ENCODE assay signal across 15 cellular contexts in genomic region chr5:96675882-96676281, GRCh38. TPM values are rescaled to one million over a fixed set of nuclear protein-coding genes. Genes with fewer than 3 reads are reported as not detected.
DNase-seq lines count a peak whose midpoint lies in the region; TF ChIP-seq lines count a peak whose summit lies in the region.
"Had no signal": no experiment of that assay in that cellular context is flagged by ENCODE, and none has a peak within 500 bp of the region (broad histone marks: within the 10 kb centered on the region; RNA-seq: fewer than 3 reads in every experiment).

No MANE protein-coding gene starts in this region.

- TF ChIP-seq CTCF in VCaP (conservative IDR thresholded peaks at IDR 0.05) = no peak
- TF ChIP-seq CTCF in mesothelial cell of epicardium (IDR thresholded peaks at IDR 0.05; ENCODE audit: unreplicated experiment) = no peak

- no peak overlapping the region for H3K4me3 Mint-ChIP-seq in activated naive CD4-positive, alpha-beta T cell treated with anti-CD3 and anti-CD28 coated beads, Interleukin-2, amount 50 U/mL, for 24 hours
- H3K4me3 Mint-ChIP-seq in mesothelial cell of epicardium = no peak overlapping the region
- H3K4me3 Mint-ChIP-seq: CD14-positive monocyte; CD8-positive, alpha-beta T cell; GM23338; H9 had no signal

- peak overlapping the region; percentile 84 for H3K27ac ChIP-seq in VCaP
- H3K27ac ChIP-seq: 22Rv1, HL-60 had no signal

- H3K27ac Mint-ChIP-seq in activated naive CD4-positive, alpha-beta T cell treated with anti-CD3 and anti-CD28 coated beads, Interleukin-2, amount 50 U/mL, for 24 hours = peak overlapping the region; percentile 51
- H3K27ac Mint-ChIP-seq in mesothelial cell of epicardium = peak overlapping the region; percentile 74
- H3K27ac Mint-ChIP-seq: CD8-positive, alpha-beta T cell; GM23338; H9 had no signal

- peaks cover 23% of the 10 kb centered on the region for H3K36me3 Mint-ChIP-seq in activated naive CD4-positive, alpha-beta T cell treated with anti-CD3 and anti-CD28 coated beads, Interleukin-2, amount 50 U/mL, for 24 hours
- H3K36me3 Mint-ChIP-seq in mesothelial cell of epicardium = peaks cover 5% of the 10 kb centered on the region

- no peaks in the 10 kb centered on the region for H3K27me3 Mint-ChIP-seq in activated naive CD4-positive, alpha-beta T cell treated with anti-CD3 and anti-CD28 coated beads, Interleukin-2, amount 50 U/mL, for 24 hours
- H3K27me3 Mint-ChIP-seq in mesothelial cell of epicardium (ENCODE audit: low read depth) = no peaks in the 10 kb centered on the region

- no peaks in the 10 kb centered on the region for H3K9me3 Mint-ChIP-seq in activated naive CD4-positive, alpha-beta T cell treated with anti-CD3 and anti-CD28 coated beads, Interleukin-2, amount 50 U/mL, for 24 hours
- H3K9me3 Mint-ChIP-seq in mesothelial cell of epicardium = no peaks in the 10 kb centered on the region
- H3K9me3 Mint-ChIP-seq: CD14-positive monocyte; CD8-positive, alpha-beta T cell; GM23338; H9 had no signal

- DNase-seq in activated naive CD4-positive, alpha-beta T cell (lab: John Stamatoyannopoulos, UW) = no peak
- no peak for DNase-seq in mesothelial cell of epicardium (ENCODE audit: low spot score in 2 of 2, unreplicated experiment in 2 of 2)
- no peak for DNase-seq in DMS153 (lab: John Stamatoyannopoulos, UW)
- no peak for DNase-seq in stimulated activated CD4-positive, alpha-beta T cell treated with anti-CD3 and anti-CD28 coated beads, Interleukin-12 subunit alpha, Interleukin-12 subunit beta, amount 100 ng/mL, for 4 hours
- DNase-seq in NCI-H1048 (lab: John Stamatoyannopoulos, UW) = no peak
- DNase-seq in NCI-H2029 (lab: John Stamatoyannopoulos, UW) = no peak
- DNase-seq: CD8-positive, alpha-beta T cell; COR-L47; H9 had no signal

- peaks cover 29% of the 10 kb centered on the region for H3K4me1 Mint-ChIP-seq in activated naive CD4-positive, alpha-beta T cell treated with anti-CD3 and anti-CD28 coated beads, Interleukin-2, amount 50 U/mL, for 24 hours
- peaks cover 42% of the 10 kb centered on the region for H3K4me1 Mint-ChIP-seq in mesothelial cell of epicardium
- H3K4me1 Mint-ChIP-seq: GM23338 had no signal

RNA-seq across cellular contexts. Expression of gene CAST, which starts 13.7 kb away (rescaled TPM):
- 126 to 133 TPM (median 132 TPM) in 3 replicates for total RNA-seq in mesothelial cell of epicardium
